ENCODE assay signal across 21 cellular contexts in the genomic region with DNA sequence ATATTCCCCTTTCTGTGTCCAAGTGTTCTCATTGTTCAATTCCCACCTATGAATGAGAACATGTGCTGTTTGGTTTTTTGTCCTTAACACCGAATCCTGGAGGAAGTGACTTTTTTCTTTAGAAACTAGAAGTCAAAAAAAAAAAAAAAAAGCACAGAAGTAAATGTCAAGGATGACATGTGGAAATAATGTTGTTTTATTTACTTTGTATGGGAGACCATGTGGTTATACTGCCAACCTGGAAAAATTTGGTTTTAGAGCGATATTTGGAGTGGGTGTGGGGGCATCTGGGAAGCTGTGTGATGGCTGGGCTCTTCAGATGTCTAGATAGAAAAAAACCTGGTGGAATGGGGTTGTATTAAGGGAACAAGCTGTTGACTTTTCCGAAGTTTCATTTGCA.
DNase-seq lines count a peak whose midpoint lies in the region; ATAC-seq, FAIRE-seq and TF ChIP-seq lines count a peak whose summit lies in the region.
"Had no signal": no experiment of that assay in that cellular context is flagged by ENCODE, and none has a peak within 500 bp of the region (broad histone marks: within the 10 kb centered on the region; RNA-seq: fewer than 3 reads in every experiment).

No MANE protein-coding gene starts in this region.

- TF ChIP-seq CTCF in A549 (IDR thresholded peaks at IDR 0.05) (no peak), GM23338 (conservative IDR thresholded peaks at IDR 0.05; ENCODE audit: low read depth in 2 of 2) (no peak), astrocyte of the spinal cord (IDR thresholded peaks at IDR 0.05; ENCODE audit: low read depth, low read length) (no peak), suprapubic skin (IDR thresholded peaks at IDR 0.05) (no peak)

- H3K4me3 ChIP-seq in A549 (no peak overlapping the region), GM23338 (no peak overlapping the region), astrocyte of the spinal cord (ENCODE audit: low read depth, low read length) (no peak overlapping the region), suprapubic skin (no peak overlapping the region)
- H3K4me3 ChIP-seq: BLaER1 treated with 17β-estradiol and CSF1 and Interleukin-3, amounts not matched to agents 10 nM and 100 nM had no signal

- in situ Hi-C loops in astrocyte of the spinal cord (cut with HindIII; ENCODE audit: low sequenced_read_pairs), result no loop called here

- H3K4me3 Mint-ChIP-seq in GM23338, result no peak overlapping the region
- H3K4me3 Mint-ChIP-seq: B cell; CD4-positive, alpha-beta T cell; CD8-positive, alpha-beta T cell had no signal

- H3K36me3 ChIP-seq in GM23338 (ENCODE audit: insufficient read depth) (no peaks in the 10 kb centered on the region), suprapubic skin (no peaks in the 10 kb centered on the region)
- H3K36me3 ChIP-seq: BLaER1 treated with 17β-estradiol and CSF1 and Interleukin-3, amounts not matched to agents 10 nM and 100 nM had no signal

- TF ChIP-seq POLR2A in A549 (IDR thresholded peaks at IDR 0.05; ENCODE audit: low read length) (no peak), suprapubic skin (IDR thresholded peaks at IDR 0.05) (no peak)

- no peaks in the 10 kb centered on the region for H3F3A ChIP-seq in GM23338 (replicated peaks; ENCODE audit: low read depth)

- no peak for FAIRE-seq in A549 (lab: Jason Lieb, UNC)
- FAIRE-seq: A204.1, D721Med, G401.6, GM12891 had no signal

- H3K9me2 ChIP-seq in GM23338 (ENCODE audit: insufficient read depth), result peaks cover 9% of the 10 kb centered on the region; the same call in 1 of the 2 replicates

- H3K36me3 Mint-ChIP-seq in GM23338 (ENCODE audit: low read depth), result no peaks in the 10 kb centered on the region
- H3K36me3 Mint-ChIP-seq: CD8-positive, alpha-beta T cell had no signal

- CTCF ChIA-PET in A549 (lab: Yijun Ruan, JAX), result no interaction called here

- peaks cover 3% of the 10 kb centered on the region for H3K27me3 Mint-ChIP-seq in GM23338 (ENCODE audit: insufficient read depth, low read depth, poor library complexity)
- H3K27me3 Mint-ChIP-seq: B cell; CD4-positive, alpha-beta T cell had no signal

- H3K27me3 ChIP-seq in GM23338 (ENCODE audit: insufficient read depth) (no peaks in the 10 kb centered on the region), suprapubic skin (no peaks in the 10 kb centered on the region)
- H3K27me3 ChIP-seq: BLaER1 treated with 17β-estradiol and CSF1 and Interleukin-3, amounts not matched to agents 10 nM and 100 nM had no signal

- H4K20me1 ChIP-seq in GM23338 (replicated peaks; ENCODE audit: insufficient read depth), result no peaks in the 10 kb centered on the region
- H4K20me1 ChIP-seq: BLaER1 treated with 17β-estradiol and CSF1 and Interleukin-3, amounts not matched to agents 10 nM and 100 nM had no signal

- H3K79me2 ChIP-seq in GM23338 (replicated peaks; ENCODE audit: insufficient read depth), result no peaks in the 10 kb centered on the region

- peak overlapping the region; percentile 72 for H2AFZ ChIP-seq in GM23338

- H3K27ac Mint-ChIP-seq in GM23338, result no peak overlapping the region
- H3K27ac Mint-ChIP-seq: B cell; CD4-positive, alpha-beta T cell; CD8-positive, alpha-beta T cell had no signal

- no peaks in the 10 kb centered on the region for H3K9me3 Mint-ChIP-seq in GM23338
- H3K9me3 Mint-ChIP-seq: CD8-positive, alpha-beta T cell had no signal

- ATAC-seq in A549, result no peak
- ATAC-seq in GM23338, result no peak
- ATAC-seq: CD8-positive, alpha-beta T cell had no signal

- TF ChIP-seq EP300 in A549 (IDR thresholded peaks at IDR 0.05), result no peak
- TF ChIP-seq EP300 in suprapubic skin (IDR thresholded peaks at IDR 0.05), result no peak

- DNase-seq in A549 (ENCODE audit: low read depth in 1 of 2, low spot score in 1 of 2) (no peak), GM23338 (ENCODE audit: low spot score) (no peak), astrocyte of the spinal cord (ENCODE audit: low read depth, low spot score) (peak; percentile 3), NCI-H1092 treated with DMSO at 0.1 percent for 48 hours (lab: John Stamatoyannopoulos, UW) (no peak), GM19238 (ENCODE audit: insufficient read length, low spot score) (no peak), suprapubic skin (ENCODE audit: low spot score in 2 of 2) (no peak)
- DNase-seq: 8988T; AML-193; Caco-2; Calu3; CD4-positive, alpha-beta T cell; CD8-positive, alpha-beta T cell; DMS79 treated with DMSO at 0.1 percent for 48 hours; GF-D8 had no signal

- no peak for TF ChIP-seq RAD21 in A549 (conservative IDR thresholded peaks at IDR 0.05 in 1 of 2, IDR thresholded peaks at IDR 0.05 in 1 of 2)

- H3K9me3 ChIP-seq in A549 (peaks cover 12% of the 10 kb centered on the region; the same call in 1 of the 3 replicates), suprapubic skin (no peaks in the 10 kb centered on the region)
- H3K9me3 ChIP-seq: Caco-2 had no signal

- 60% methylated on average over 3 of the region's 3 CpGs for WGBS in A549 (ENCODE audit: missing lambda C conversion rate)
- 71% methylated on average over 3 of the region's 3 CpGs for WGBS in suprapubic skin

- H3K4me1 ChIP-seq in A549 (peaks cover 40% of the 10 kb centered on the region), GM23338 (ENCODE audit: insufficient read depth) (0 out of 2 replicates have a peak, but pooled peaks cover 11% of the 10 kb centered on the region), suprapubic skin (no peaks in the 10 kb centered on the region)
- H3K4me1 ChIP-seq: BLaER1 treated with 17β-estradiol and CSF1 and Interleukin-3, amounts not matched to agents 10 nM and 100 nM had no signal

- H3K27ac ChIP-seq in A549 (peak overlapping the region; percentile 55 to 76), GM23338 (ENCODE audit: low read depth) (no peak overlapping the region), suprapubic skin (no peak overlapping the region)
- H3K27ac ChIP-seq: BLaER1 treated with 17β-estradiol and CSF1 and Interleukin-3, amounts not matched to agents 10 nM and 100 nM; C4-2B had no signal

- H3K4me1 Mint-ChIP-seq in GM23338, result peaks cover 11% of the 10 kb centered on the region; the same call in 2 of the 3 replicates
- H3K4me1 Mint-ChIP-seq: B cell had no signal

- POLR2A ChIA-PET in A549 (lab: Yijun Ruan, JAX), result no interaction called here

- H3K4me2 ChIP-seq in A549 (peak overlapping the region; percentile 32; the same call in 1 of the 3 replicates), GM23338 (no peak overlapping the region)
- H3K4me2 ChIP-seq: BLaER1 treated with 17β-estradiol and CSF1 and Interleukin-3, amounts not matched to agents 10 nM and 100 nM had no signal

TF ChIP-seq in A549, 52 proteins besides CTCF, POLR2A, EP300 and RAD21 (continues in another document):
- TF ChIP-seq FOXS1 (CRISPR knock-in tag; IDR thresholded peaks at IDR 0.05) (no peak), JUN (IDR thresholded peaks at IDR 0.05) (no peak), ZNF302 (CRISPR knock-in tag; IDR thresholded peaks at IDR 0.05) (no peak), RNF2 (IDR thresholded peaks at IDR 0.05; ENCODE audit: borderline replicate concordance, low read depth) (no peak), BHLHE40 (IDR thresholded peaks at IDR 0.05; ENCODE audit: low read depth, low read length) (no peak), EHMT2 (IDR thresholded peaks at IDR 0.05; ENCODE audit: low read depth) (no peak), PBX3 (IDR thresholded peaks at IDR 0.05) (no peak), NFE2L2 (conservative IDR thresholded peaks at IDR 0.05; ENCODE audit: low read length) (no peak)
- TF ChIP-seq, protein P1, sequence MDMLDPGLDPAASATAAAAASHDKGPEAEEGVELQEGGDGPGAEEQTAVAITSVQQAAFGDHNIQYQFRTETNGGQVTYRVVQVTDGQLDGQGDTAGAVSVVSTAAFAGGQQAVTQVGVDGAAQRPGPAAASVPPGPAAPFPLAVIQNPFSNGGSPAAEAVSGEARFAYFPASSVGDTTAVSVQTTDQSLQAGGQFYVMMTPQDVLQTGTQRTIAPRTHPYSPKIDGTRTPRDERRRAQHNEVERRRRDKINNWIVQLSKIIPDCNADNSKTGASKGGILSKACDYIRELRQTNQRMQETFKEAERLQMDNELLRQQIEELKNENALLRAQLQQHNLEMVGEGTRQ (IDR thresholded peaks at IDR 0.05), result no peak

TF ChIP-seq in GM23338, 12 proteins besides CTCF, POLR2A, EP300 and RAD21:
- TF ChIP-seq ZNF331 (CRISPR knock-in tag; IDR thresholded peaks at IDR 0.05; ENCODE audit: low read depth), result no peak
- no peak for TF ChIP-seq CREB1 (CRISPR knock-in tag; IDR thresholded peaks at IDR 0.05; ENCODE audit: low read depth)
- no peak for TF ChIP-seq NANOG (IDR thresholded peaks at IDR 0.05; ENCODE audit: borderline replicate concordance)
- no peak for TF ChIP-seq EZH2 (IDR thresholded peaks at IDR 0.05; ENCODE audit: low read depth, unreplicated experiment)
- TF ChIP-seq, protein P2, sequence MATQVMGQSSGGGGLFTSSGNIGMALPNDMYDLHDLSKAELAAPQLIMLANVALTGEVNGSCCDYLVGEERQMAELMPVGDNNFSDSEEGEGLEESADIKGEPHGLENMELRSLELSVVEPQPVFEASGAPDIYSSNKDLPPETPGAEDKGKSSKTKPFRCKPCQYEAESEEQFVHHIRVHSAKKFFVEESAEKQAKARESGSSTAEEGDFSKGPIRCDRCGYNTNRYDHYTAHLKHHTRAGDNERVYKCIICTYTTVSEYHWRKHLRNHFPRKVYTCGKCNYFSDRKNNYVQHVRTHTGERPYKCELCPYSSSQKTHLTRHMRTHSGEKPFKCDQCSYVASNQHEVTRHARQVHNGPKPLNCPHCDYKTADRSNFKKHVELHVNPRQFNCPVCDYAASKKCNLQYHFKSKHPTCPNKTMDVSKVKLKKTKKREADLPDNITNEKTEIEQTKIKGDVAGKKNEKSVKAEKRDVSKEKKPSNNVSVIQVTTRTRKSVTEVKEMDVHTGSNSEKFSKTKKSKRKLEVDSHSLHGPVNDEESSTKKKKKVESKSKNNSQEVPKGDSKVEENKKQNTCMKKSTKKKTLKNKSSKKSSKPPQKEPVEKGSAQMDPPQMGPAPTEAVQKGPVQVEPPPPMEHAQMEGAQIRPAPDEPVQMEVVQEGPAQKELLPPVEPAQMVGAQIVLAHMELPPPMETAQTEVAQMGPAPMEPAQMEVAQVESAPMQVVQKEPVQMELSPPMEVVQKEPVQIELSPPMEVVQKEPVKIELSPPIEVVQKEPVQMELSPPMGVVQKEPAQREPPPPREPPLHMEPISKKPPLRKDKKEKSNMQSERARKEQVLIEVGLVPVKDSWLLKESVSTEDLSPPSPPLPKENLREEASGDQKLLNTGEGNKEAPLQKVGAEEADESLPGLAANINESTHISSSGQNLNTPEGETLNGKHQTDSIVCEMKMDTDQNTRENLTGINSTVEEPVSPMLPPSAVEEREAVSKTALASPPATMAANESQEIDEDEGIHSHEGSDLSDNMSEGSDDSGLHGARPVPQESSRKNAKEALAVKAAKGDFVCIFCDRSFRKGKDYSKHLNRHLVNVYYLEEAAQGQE (IDR thresholded peaks at IDR 0.05; ENCODE audit: unreplicated experiment), result no peak
- TF ChIP-seq STAT1 (IDR thresholded peaks at IDR 0.05; ENCODE audit: unreplicated experiment), result no peak

Comparison
In these comparisons a context has a peak if more than half of its experiments do, and no peak if none do; other contexts are left out.
1. H3K27ac ChIP-seq: peak in A549 (2 of 2); none in GM23338 (single experiment) and suprapubic skin (single experiment).